20 cellular contexts compared by ENCODE assay signal in the genomic region with DNA sequence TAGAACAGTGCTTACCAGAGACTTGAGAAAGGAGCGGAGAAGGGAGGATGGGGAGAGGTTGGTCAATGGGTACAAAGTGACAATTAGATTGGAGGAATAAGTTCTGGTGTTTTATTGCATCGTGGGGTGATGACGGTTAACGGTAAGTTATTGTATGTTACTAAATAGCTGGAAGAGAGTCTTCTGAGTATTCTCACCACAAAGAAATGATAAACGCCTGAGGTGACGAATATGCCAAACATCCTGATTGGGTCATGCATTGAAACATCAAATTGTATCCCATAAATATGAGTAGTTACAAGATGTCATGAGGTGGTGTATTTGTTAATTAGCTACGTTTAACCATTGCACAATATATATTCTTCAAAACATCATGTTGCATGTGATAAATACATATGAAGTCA. TPM values are rescaled to one million over a fixed set of nuclear protein-coding genes. Genes with fewer than 3 reads are reported as not detected.
A peak's percentile ranks its signal among the peaks of the same experiment; 100 is the strongest.
DNase-seq lines count a peak whose midpoint lies in the region; ATAC-seq, FAIRE-seq and TF ChIP-seq lines count a peak whose summit lies in the region.
"Had no signal": no experiment of that assay in that cellular context is flagged by ENCODE, and none has a peak within 500 bp of the region (broad histone marks: within the 10 kb centered on the region; RNA-seq: fewer than 3 reads in every experiment).

No MANE protein-coding gene starts in this region.

- FAIRE-seq in RCC 7860 (lab: Jason Lieb, UNC): no peak
- FAIRE-seq: A204.1 had no signal

- TF ChIP-seq CTCF in right atrium auricular region (IDR thresholded peaks at IDR 0.05) (no peak), mucosa of descending colon (IDR thresholded peaks at IDR 0.05) (no peak)

- no peaks in the 10 kb centered on the region for H3K27me3 ChIP-seq in right atrium auricular region
- H3K27me3 ChIP-seq: thyroid gland had no signal

- intact Hi-C loops in cardiac septum (cut with DNase I): no loop called here
- intact Hi-C loops in mucosa of descending colon (cut with DNase I, micrococcal nuclease): no loop called here

- H3K4me3 ChIP-seq in right atrium auricular region: no peak overlapping the region
- H3K4me3 ChIP-seq in mucosa of descending colon: no peak overlapping the region
- H3K4me3 ChIP-seq: thyroid gland had no signal

- H3K36me3 ChIP-seq in right atrium auricular region (no peaks in the 10 kb centered on the region), mucosa of descending colon (ENCODE audit: low read depth) (no peaks in the 10 kb centered on the region)
- H3K36me3 ChIP-seq: thyroid gland had no signal

- H3K9me3 ChIP-seq in right atrium auricular region: no peaks in the 10 kb centered on the region
- no peaks in the 10 kb centered on the region for H3K9me3 ChIP-seq in mucosa of descending colon
- H3K9me3 ChIP-seq: thyroid gland had no signal

- H3K4me1 ChIP-seq in right atrium auricular region (no peaks in the 10 kb centered on the region), mucosa of descending colon (ENCODE audit: low read depth) (no peaks in the 10 kb centered on the region)
- H3K4me1 ChIP-seq: thyroid gland had no signal

- ATAC-seq in mucosa of descending colon: no peak
- no peak for ATAC-seq in HG02763 (IDR thresholded peaks at IDR 0.05; ENCODE audit: unreplicated experiment)
- ATAC-seq: activated CD8-positive, alpha-beta memory T cell treated with anti-CD3 and anti-CD28 coated beads, Interleukin-2, amount 10 ng/mL, durations not matched to agents 7 days and 5 days; stimulated activated effector memory CD8-positive, alpha-beta T cell treated with anti-CD3 and anti-CD28 coated beads, Interleukin-12 subunit alpha, Interleukin-12 subunit beta, amount 100 ng/mL, for 72 hours had no signal

- DNase-seq in right atrium auricular region (ENCODE audit: low spot score) (peak; percentile 1), cardiac septum (ENCODE audit: low spot score) (no peak), RCC 7860 (ENCODE audit: low spot score) (peak; percentile 70), epithelial cell of prostate (ENCODE audit: low read depth, low spot score) (no peak), mucosa of descending colon (no peak)
- DNase-seq in activated naive CD4-positive, alpha-beta T cell (lab: John Stamatoyannopoulos, UW): no peak
- no peak for DNase-seq in activated T-cell treated with anti-CD3 and anti-CD28 coated beads, Interleukin-2, amount 50 U/mL, for 1 hour
- DNase-seq: activated CD8-positive, alpha-beta memory T cell treated with anti-CD3 and anti-CD28 coated beads, Interleukin-2, amount 10 ng/mL, durations not matched to agents 7 days and 5 days; aorta; cortex of kidney; immature natural killer cell; Kasumi-1; NCI-H446 treated with DMSO at 0.1 percent for 48 hours; nephron progenitor cell; T1000; thyroid gland had no signal

- H3K27ac ChIP-seq in right atrium auricular region: no peak overlapping the region
- peak overlapping the region; percentile 25 for H3K27ac ChIP-seq in epithelial cell of prostate
- H3K27ac ChIP-seq: C4-2B, thyroid gland had no signal

RNA-seq across cellular contexts. Expression of a gene that starts 38.2 kb away (rescaled TPM):
- total RNA-seq in right atrium auricular region: 10 to 100 TPM in 1 of 2 donors, 1 to 10 TPM in 1; 6.5 to 14.9 TPM
- total RNA-seq in cardiac septum: 8.5 TPM
- total RNA-seq in mucosa of descending colon: 1 to 10 TPM; 3.2 to 8.2 (median 7.5) TPM

Comparison
In these comparisons a context has a peak if more than half of its experiments do, and no peak if none do; other contexts are left out.
1. DNase-seq: peak in right atrium auricular region (single experiment) and RCC 7860 (single experiment); none in cardiac septum (single experiment), epithelial cell of prostate (single experiment), mucosa of descending colon (0 of 3), activated naive CD4-positive, alpha-beta T cell (0 of 4) and activated T-cell treated with anti-CD3 and anti-CD28 coated beads, Interleukin-2, amount 50 U/mL, for 1 hour (single experiment).